22 cellular contexts compared by ENCODE assay signal in the genomic region with DNA sequence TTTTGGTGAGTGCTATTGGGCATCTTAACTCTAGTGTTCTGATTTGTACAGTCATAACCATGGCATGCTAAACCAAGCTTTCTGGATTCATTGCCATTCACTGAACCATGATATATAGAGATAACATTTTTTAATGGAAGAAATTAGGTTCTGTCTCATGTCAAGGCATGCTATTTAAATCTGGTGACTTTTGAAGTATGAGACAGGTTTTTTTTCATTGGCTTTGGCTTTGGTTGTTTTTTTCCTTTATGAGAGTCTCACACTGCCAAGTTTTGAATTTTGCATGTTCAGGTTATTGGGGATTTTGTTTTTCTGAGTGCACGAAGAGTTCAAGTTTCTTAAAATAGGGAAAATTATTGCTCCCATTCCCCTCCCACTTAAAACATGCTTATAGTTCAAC.
DNase-seq lines count a peak whose midpoint lies in the region; ATAC-seq and TF ChIP-seq lines count a peak whose summit lies in the region.
"Had no signal": no experiment of that assay in that cellular context is flagged by ENCODE, and none has a peak within 500 bp of the region (broad histone marks: within the 10 kb centered on the region; RNA-seq: fewer than 3 reads in every experiment).

No MANE protein-coding gene starts in this region.

- H3K9ac ChIP-seq in GM23248: no peak overlapping the region
- H3K9ac ChIP-seq: BLaER1, parathyroid adenoma had no signal

- H4K20me1 ChIP-seq in GM23248 (ENCODE audit: insufficient read depth): no peaks in the 10 kb centered on the region
- H4K20me1 ChIP-seq: BLaER1 had no signal

- no peaks in the 10 kb centered on the region for H3K36me3 ChIP-seq in GM23248 (ENCODE audit: low read depth)
- H3K36me3 ChIP-seq: BLaER1, SJSA1 had no signal

- in situ Hi-C loops in GM23248 (cut with MboI): no loop called here

- peaks cover 21% of the 10 kb centered on the region for H3K4me1 ChIP-seq in GM23248 (ENCODE audit: insufficient read depth)
- H3K4me1 ChIP-seq: parathyroid adenoma had no signal

- no peaks in the 10 kb centered on the region for H3K79me2 ChIP-seq in GM23248 (ENCODE audit: insufficient read depth)
- H3K79me2 ChIP-seq: parathyroid adenoma had no signal

- WGBS in GM23248 (ENCODE audit: low coverage in 1 of 2, low lambda C conversion rate in 2 of 2, missing lambda C conversion rate in 2 of 2), 2 experiments: 93 to 95% methylated on average over 1 of the region's 1 CpG

- H3K27ac ChIP-seq in GM23248: no peak overlapping the region
- H3K27ac ChIP-seq: BLaER1, dorsolateral prefrontal cortex, parathyroid adenoma, SJSA1 had no signal

- H3K9me3 ChIP-seq in GM23248 (ENCODE audit: low read depth): no peaks in the 10 kb centered on the region
- H3K9me3 ChIP-seq: BLaER1, SJSA1 had no signal

- no peak overlapping the region for H2AFZ ChIP-seq in GM23248
- H2AFZ ChIP-seq: parathyroid adenoma had no signal

- DNase-seq in GM23248: peak; percentile 8
- DNase-seq in fibroblast of the aortic adventitia (ENCODE audit: low read depth): peak; percentile 78
- peak; percentile 70 for DNase-seq in renal cortical epithelial cell (ENCODE audit: low read depth)
- no peak for DNase-seq in omental fat pad (ENCODE audit: low spot score)
- DNase-seq in NCI-H1417 treated with DMSO at 0.1 percent for 48 hours (lab: John Stamatoyannopoulos, UW): no peak
- DNase-seq in pons (ENCODE audit: low spot score): no peak
- DNase-seq: activated CD4-positive, CD25-positive, alpha-beta regulatory T cell; activated naive CD4-positive, alpha-beta T cell treated with anti-CD3 and anti-CD28 coated beads, Interleukin-2, amount 50 U/mL, for 16 hours; activated T-cell treated with anti-CD3 and anti-CD28 coated beads, Interleukin-2, amount 50 U/mL, for 48 hours; dorsolateral prefrontal cortex; GDM1; glutamatergic neuron; MM.1S; NCI-H1694 treated with DMSO at 0.1 percent for 48 hours; NCI-H82; T-helper 2 cell; trophoblast cell had no signal

- H3K4me3 ChIP-seq in GM23248 (no peak overlapping the region), fibroblast of the aortic adventitia (ENCODE audit: low read depth, low read length) (no peak overlapping the region)
- H3K4me3 ChIP-seq: BLaER1, dorsolateral prefrontal cortex, SJSA1 had no signal

- H3K4me2 ChIP-seq in GM23248 (ENCODE audit: unreplicated experiment): no peak overlapping the region

- no peaks in the 10 kb centered on the region for H3K27me3 ChIP-seq in GM23248 (replicated peaks; ENCODE audit: insufficient read depth)
- H3K27me3 ChIP-seq: BLaER1, dorsolateral prefrontal cortex, SJSA1 had no signal

- ATAC-seq in SK-N-SH treated with all-trans-retinoic acid at 6 μM for 48 hours (peak; percentile 91), omental fat pad (ENCODE audit: low FRiP score) (no peak), HG02970 (IDR thresholded peaks at IDR 0.05; ENCODE audit: low FRiP score, unreplicated experiment) (no peak)

- peaks cover 5% of the 10 kb centered on the region; the same call in 1 of the 2 replicates for H3K9me2 ChIP-seq in GM23248 (ENCODE audit: insufficient read depth)

- H3F3A ChIP-seq in GM23248 (ENCODE audit: insufficient read depth): peaks cover 11% of the 10 kb centered on the region; the same call in 1 of the 2 replicates

- TF ChIP-seq CTCF in fibroblast of the aortic adventitia (IDR thresholded peaks at IDR 0.05; ENCODE audit: insufficient read depth, low read length): no peak
- no peak for TF ChIP-seq CTCF in omental fat pad (IDR thresholded peaks at IDR 0.05)

TF ChIP-seq in SK-N-SH treated with all-trans-retinoic acid at 6 μM for 48 hours, 23 proteins besides CTCF, POLR2A, EP300 and RAD21 (continues in another document):
- no peak for TF ChIP-seq BACH2 (CRISPR knock-in tag; IDR thresholded peaks at IDR 0.05; ENCODE audit: borderline replicate concordance)
- TF ChIP-seq, protein P1, sequence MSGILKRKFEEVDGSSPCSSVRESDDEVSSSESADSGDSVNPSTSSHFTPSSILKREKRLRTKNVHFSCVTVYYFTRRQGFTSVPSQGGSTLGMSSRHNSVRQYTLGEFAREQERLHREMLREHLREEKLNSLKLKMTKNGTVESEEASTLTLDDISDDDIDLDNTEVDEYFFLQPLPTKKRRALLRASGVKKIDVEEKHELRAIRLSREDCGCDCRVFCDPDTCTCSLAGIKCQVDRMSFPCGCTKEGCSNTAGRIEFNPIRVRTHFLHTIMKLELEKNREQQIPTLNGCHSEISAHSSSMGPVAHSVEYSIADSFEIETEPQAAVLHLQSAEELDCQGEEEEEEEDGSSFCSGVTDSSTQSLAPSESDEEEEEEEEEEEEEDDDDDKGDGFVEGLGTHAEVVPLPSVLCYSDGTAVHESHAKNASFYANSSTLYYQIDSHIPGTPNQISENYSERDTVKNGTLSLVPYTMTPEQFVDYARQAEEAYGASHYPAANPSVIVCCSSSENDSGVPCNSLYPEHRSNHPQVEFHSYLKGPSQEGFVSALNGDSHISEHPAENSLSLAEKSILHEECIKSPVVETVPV (CRISPR knock-in tag; IDR thresholded peaks at IDR 0.05): peak; percentile 90
- no peak for TF ChIP-seq ZFP3 (CRISPR knock-in tag; IDR thresholded peaks at IDR 0.05)
- peak; percentile 90; the same call in 1 of the 2 replicates for TF ChIP-seq ESRRG (CRISPR knock-in tag; IDR thresholded peaks at IDR 0.05)
- no peak for TF ChIP-seq SNAI2 (CRISPR knock-in tag; IDR thresholded peaks at IDR 0.05)
- TF ChIP-seq TOX (CRISPR knock-in tag; IDR thresholded peaks at IDR 0.05; ENCODE audit: borderline replicate concordance): peak; percentile 93
- peak; percentile 89 for TF ChIP-seq RARB (CRISPR knock-in tag; IDR thresholded peaks at IDR 0.05)
- no peak for TF ChIP-seq GLIS3 (CRISPR knock-in tag; IDR thresholded peaks at IDR 0.05)
- TF ChIP-seq ZNF70 (CRISPR knock-in tag; IDR thresholded peaks at IDR 0.05): no peak
- TF ChIP-seq, protein P2, sequence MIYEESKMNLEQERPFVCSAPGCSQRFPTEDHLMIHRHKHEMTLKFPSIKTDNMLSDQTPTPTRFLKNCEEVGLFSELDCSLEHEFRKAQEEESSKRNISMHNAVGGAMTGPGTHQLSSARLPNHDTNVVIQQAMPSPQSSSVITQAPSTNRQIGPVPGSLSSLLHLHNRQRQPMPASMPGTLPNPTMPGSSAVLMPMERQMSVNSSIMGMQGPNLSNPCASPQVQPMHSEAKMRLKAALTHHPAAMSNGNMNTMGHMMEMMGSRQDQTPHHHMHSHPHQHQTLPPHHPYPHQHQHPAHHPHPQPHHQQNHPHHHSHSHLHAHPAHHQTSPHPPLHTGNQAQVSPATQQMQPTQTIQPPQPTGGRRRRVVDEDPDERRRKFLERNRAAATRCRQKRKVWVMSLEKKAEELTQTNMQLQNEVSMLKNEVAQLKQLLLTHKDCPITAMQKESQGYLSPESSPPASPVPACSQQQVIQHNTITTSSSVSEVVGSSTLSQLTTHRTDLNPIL (CRISPR knock-in tag; IDR thresholded peaks at IDR 0.05; ENCODE audit: low read depth): peak; percentile 92
- no peak for TF ChIP-seq TCF4 (CRISPR knock-in tag; IDR thresholded peaks at IDR 0.05; ENCODE audit: borderline replicate concordance)
- TF ChIP-seq PPARA (CRISPR knock-in tag; IDR thresholded peaks at IDR 0.05; ENCODE audit: borderline replicate concordance): no peak
- TF ChIP-seq ZC3H10 (CRISPR knock-in tag; IDR thresholded peaks at IDR 0.05): peak; percentile 91
- TF ChIP-seq ISL1 (CRISPR knock-in tag; IDR thresholded peaks at IDR 0.05): peak; percentile 100
- no peak for TF ChIP-seq OSR1 (CRISPR knock-in tag; IDR thresholded peaks at IDR 0.05)
- TF ChIP-seq ARNTL (CRISPR knock-in tag; IDR thresholded peaks at IDR 0.05; ENCODE audit: borderline replicate concordance, low read depth): no peak
- peak; percentile 94; the same call in 1 of the 2 replicates for TF ChIP-seq POU6F1 (CRISPR knock-in tag; IDR thresholded peaks at IDR 0.05; ENCODE audit: borderline replicate concordance, low read depth)
- TF ChIP-seq ZNF8 (CRISPR knock-in tag; IDR thresholded peaks at IDR 0.05): peak; percentile 55; the same call in 1 of the 2 replicates
- TF ChIP-seq ZFP30 (CRISPR knock-in tag; IDR thresholded peaks at IDR 0.05): no peak
- no peak for TF ChIP-seq ZNF565 (CRISPR knock-in tag; conservative IDR thresholded peaks at IDR 0.05; ENCODE audit: low read depth)
- no peak for TF ChIP-seq CSDC2 (CRISPR knock-in tag; IDR thresholded peaks at IDR 0.05)

Comparison
In these comparisons a context has a peak if more than half of its experiments do, and no peak if none do; other contexts are left out.
1. DNase-seq: peak in GM23248 (single experiment), fibroblast of the aortic adventitia (single experiment) and renal cortical epithelial cell (single experiment); none in omental fat pad (single experiment), NCI-H1417 treated with DMSO at 0.1 percent for 48 hours (single experiment) and pons (single experiment).